Comparison of ENCODE assay signal across 18 cellular contexts in genomic region chr12:57099766-57100165, GRCh38. TPM values are rescaled to one million over a fixed set of nuclear protein-coding genes. Genes with fewer than 3 reads are reported as not detected.
DNase-seq lines count a peak whose midpoint lies in the region; ATAC-seq, FAIRE-seq and TF ChIP-seq lines count a peak whose summit lies in the region.
"Had no signal": no experiment of that assay in that cellular context is flagged by ENCODE, and none has a peak within 500 bp of the region (broad histone marks: within the 10 kb centered on the region; RNA-seq: fewer than 3 reads in every experiment).

No MANE protein-coding gene starts in this region.

- no peak overlapping the region for H3K4me3 ChIP-seq in kidney (ENCODE audit: low read length in 2 of 2)

- intact Hi-C loops in activated naive CD4-positive, alpha-beta T cell treated with anti-CD3 and anti-CD28 coated beads for 36 hours (cut with micrococcal nuclease): no loop called here
- intact Hi-C loops in kidney (cut with DNase I): no loop called here

- no peak for TF ChIP-seq CTCF in kidney (IDR thresholded peaks at IDR 0.05; ENCODE audit: borderline replicate concordance, extremely low read depth, insufficient read depth)

- H3K4me3 Mint-ChIP-seq in activated naive CD4-positive, alpha-beta T cell treated with anti-CD3 and anti-CD28 coated beads for 36 hours: no peak overlapping the region
- no peak overlapping the region for H3K4me3 Mint-ChIP-seq in T-cell
- H3K4me3 Mint-ChIP-seq in stimulated activated naive B cell treated with anti-CD40 and anti-IgM and Interleukin-4, amounts not matched to agents 10 μg/mL and 1 μg/mL and 100 μg/mL, for 72 hours: no peak overlapping the region

- no peak for FAIRE-seq in kidney (lab: Jason Lieb, UNC)
- FAIRE-seq: islet of Langerhans had no signal

- H3K27ac Mint-ChIP-seq in activated naive CD4-positive, alpha-beta T cell treated with anti-CD3 and anti-CD28 coated beads for 36 hours: peak overlapping the region; percentile 75
- H3K27ac Mint-ChIP-seq in T-cell: peak overlapping the region; percentile 53 to 68
- peak overlapping the region; percentile 91 for H3K27ac Mint-ChIP-seq in stimulated activated naive B cell treated with anti-CD40 and anti-IgM and Interleukin-4, amounts not matched to agents 10 μg/mL and 1 μg/mL and 100 μg/mL, for 72 hours

- H3K4me1 Mint-ChIP-seq in activated naive CD4-positive, alpha-beta T cell treated with anti-CD3 and anti-CD28 coated beads for 36 hours (ENCODE audit: low read depth): peaks cover 39% of the 10 kb centered on the region
- H3K4me1 Mint-ChIP-seq in T-cell: peaks cover 34 to 58% (median 47%) of the 10 kb centered on the region in 3 donors
- peaks cover 53 to 81% of the 10 kb centered on the region in 2 donors for H3K4me1 Mint-ChIP-seq in stimulated activated naive B cell treated with anti-CD40 and anti-IgM and Interleukin-4, amounts not matched to agents 10 μg/mL and 1 μg/mL and 100 μg/mL, for 72 hours

- DNase-seq in activated naive CD4-positive, alpha-beta T cell treated with anti-CD3 and anti-CD28 coated beads for 36 hours: no peak
- DNase-seq in activated naive CD4-positive, alpha-beta T cell treated with anti-CD3 and anti-CD28 coated beads, Interleukin-2, amount 50 U/mL, for 16 hours: no peak
- no peak for DNase-seq in T-cell
- peak; percentile 45 for DNase-seq in kidney
- no peak for DNase-seq in stimulated activated naive B cell treated with anti-CD40 and anti-IgM and Interleukin-4, amounts not matched to agents 10 μg/mL and 1 μg/mL and 100 μg/mL, for 72 hours
- DNase-seq in NCI-H82 treated with DMSO at 0.1 percent for 48 hours (lab: John Stamatoyannopoulos, UW; ENCODE audit: unreplicated experiment): no peak
- no peak for DNase-seq in NCI-H146 (lab: John Stamatoyannopoulos, UW)
- DNase-seq: amygdala; midbrain; NCI-H1417 treated with DMSO at 0.1 percent for 48 hours; stimulated activated CD4-positive, alpha-beta T cell treated with anti-CD3 and anti-CD28 coated beads, Interleukin-15, amount 100 ng/mL, for 24 hours had no signal

- ATAC-seq in T-cell (replicated peaks in 1 of 4) (no peak), GM21737 (IDR thresholded peaks at IDR 0.05; ENCODE audit: unreplicated experiment) (no peak)
- no peak for ATAC-seq in stimulated activated naive B cell treated with anti-CD40 and anti-IgM and Interleukin-4, amounts not matched to agents 10 μg/mL and 1 μg/mL and 100 μg/mL, for 72 hours (replicated peaks)

- peaks cover 0 to 8% of the 10 kb centered on the region in 2 donors for H3K4me1 ChIP-seq in kidney (ENCODE audit: control insufficient read depth in 1 of 2, insufficient read depth in 1 of 2, low read depth in 1 of 2, low read length in 2 of 2)

- CTCF ChIA-PET in activated naive CD4-positive, alpha-beta T cell treated with anti-CD3 and anti-CD28 coated beads for 36 hours (lab: Charles Lee): interaction anchor here (5.5 to 16.9 kb wide), 2 partner anchors 11 to 25 kb away, joined by 48 to 292 read pairs; partner anchors contain the start of genes NEMP1 and STAT6
- CTCF ChIA-PET in T-cell (lab: Charles Lee): interaction anchor here in 1 of 2 donors (0.6 kb wide), 2 partner anchors 8 to 675 kb away, joined by 3 to 4 read pairs; no protein-coding TSS in a partner anchor

- peaks cover 49% of the 10 kb centered on the region for H3K36me3 Mint-ChIP-seq in activated naive CD4-positive, alpha-beta T cell treated with anti-CD3 and anti-CD28 coated beads for 36 hours (ENCODE audit: low read depth)
- H3K36me3 Mint-ChIP-seq in T-cell: peaks cover 44% of the 10 kb centered on the region
- H3K36me3 Mint-ChIP-seq in stimulated activated naive B cell treated with anti-CD40 and anti-IgM and Interleukin-4, amounts not matched to agents 10 μg/mL and 1 μg/mL and 100 μg/mL, for 72 hours: peaks cover 62 to 75% of the 10 kb centered on the region in 2 donors

- H3K9me3 ChIP-seq in kidney (ENCODE audit: control insufficient read depth in 1 of 2, low read length in 2 of 2): no peaks in the 10 kb centered on the region

- H3K9ac ChIP-seq in kidney (ENCODE audit: low read length in 2 of 2): no peak overlapping the region

- peaks cover 18 to 54% of the 10 kb centered on the region in 2 donors for H3K36me3 ChIP-seq in kidney (ENCODE audit: control insufficient read depth in 1 of 2, insufficient read depth in 2 of 2, low read length in 2 of 2)

- POLR2A ChIA-PET in T-cell (lab: Charles Lee): interaction anchor here in 1 of 2 donors (0.7 kb wide), 1 partner anchor 30 kb away, joined by 3 read pairs; no protein-coding TSS in a partner anchor

- no peak overlapping the region for H3K27ac ChIP-seq in kidney (ENCODE audit: low read depth in 2 of 2, low read length in 2 of 2)

- no peaks in the 10 kb centered on the region for H3K27me3 Mint-ChIP-seq in activated naive CD4-positive, alpha-beta T cell treated with anti-CD3 and anti-CD28 coated beads for 36 hours (ENCODE audit: low read depth)
- H3K27me3 Mint-ChIP-seq in T-cell: no peaks in the 10 kb centered on the region
- H3K27me3 Mint-ChIP-seq in stimulated activated naive B cell treated with anti-CD40 and anti-IgM and Interleukin-4, amounts not matched to agents 10 μg/mL and 1 μg/mL and 100 μg/mL, for 72 hours: no peaks in the 10 kb centered on the region

- H3K9me3 Mint-ChIP-seq in activated naive CD4-positive, alpha-beta T cell treated with anti-CD3 and anti-CD28 coated beads for 36 hours: no peaks in the 10 kb centered on the region
- H3K9me3 Mint-ChIP-seq in T-cell: no peaks in the 10 kb centered on the region
- H3K9me3 Mint-ChIP-seq in stimulated activated naive B cell treated with anti-CD40 and anti-IgM and Interleukin-4, amounts not matched to agents 10 μg/mL and 1 μg/mL and 100 μg/mL, for 72 hours: no peaks in the 10 kb centered on the region

RNA-seq across cellular contexts. Expression of gene NAB2, which starts 10.9 kb away (rescaled TPM):
- total RNA-seq in activated naive CD4-positive, alpha-beta T cell treated with anti-CD3 and anti-CD28 coated beads for 36 hours: 10 to 100 TPM; 18.4 to 19.1 TPM
- total RNA-seq in T-cell (10 to 100 TPM in 3 of 5 donors, 1 to 10 TPM in 2; 4.2 to 21.6 (median 16.9) TPM), kidney (28.0 TPM)
- polyA plus RNA-seq in kidney (ENCODE audit: insufficient read depth, low read depth, low replicate concordance): 13.9 TPM

RNA-seq across cellular contexts. Expression of gene STAT6, which starts 11.4 kb away (rescaled TPM):
- 100 to 1,000 TPM; 188 to 193 TPM for total RNA-seq in activated naive CD4-positive, alpha-beta T cell treated with anti-CD3 and anti-CD28 coated beads for 36 hours
- total RNA-seq in T-cell (100 to 1,000 TPM; 227 to 348 (median 341) TPM), kidney (232 TPM)
- polyA plus RNA-seq in kidney (ENCODE audit: insufficient read depth, low read depth, low replicate concordance): 74.8 TPM

RNA-seq across cellular contexts. Expression of gene NEMP1, which starts 21.2 kb away (rescaled TPM):
- 10 to 100 TPM; 71.3 to 72.2 TPM for total RNA-seq in activated naive CD4-positive, alpha-beta T cell treated with anti-CD3 and anti-CD28 coated beads for 36 hours
- total RNA-seq in T-cell: 10 to 100 TPM; 10.7 to 26.1 (median 19.9) TPM
- 10.3 TPM for total RNA-seq in kidney
- 2.1 TPM for polyA plus RNA-seq in kidney (ENCODE audit: insufficient read depth, low read depth, low replicate concordance)

RNA-seq across cellular contexts. Expression of gene LRP1, which starts 28.5 kb away (rescaled TPM):
- 1 to 10 TPM; 1.0 to 1.5 TPM for total RNA-seq in activated naive CD4-positive, alpha-beta T cell treated with anti-CD3 and anti-CD28 coated beads for 36 hours
- total RNA-seq in T-cell (1 to 10 TPM; 5.9 to 8.1 (median 7.7) TPM), kidney (121 TPM)
- 18.7 TPM for polyA plus RNA-seq in kidney (ENCODE audit: insufficient read depth, low read depth, low replicate concordance)

RNA-seq across cellular contexts. Expression of gene LRP1-AS, which starts 47.7 kb away (rescaled TPM):
- total RNA-seq in activated naive CD4-positive, alpha-beta T cell treated with anti-CD3 and anti-CD28 coated beads for 36 hours: not detected
- total RNA-seq in T-cell (not detected), kidney (not detected)
- polyA plus RNA-seq in kidney (ENCODE audit: insufficient read depth, low read depth, low replicate concordance): not detected
- total RNA-seq: cerebellum, NCI-H460, OCI-LY7, pulmonary artery endothelial cell had no signal
- polyA plus RNA-seq: thymus had no signal
